In the genomic region with DNA sequence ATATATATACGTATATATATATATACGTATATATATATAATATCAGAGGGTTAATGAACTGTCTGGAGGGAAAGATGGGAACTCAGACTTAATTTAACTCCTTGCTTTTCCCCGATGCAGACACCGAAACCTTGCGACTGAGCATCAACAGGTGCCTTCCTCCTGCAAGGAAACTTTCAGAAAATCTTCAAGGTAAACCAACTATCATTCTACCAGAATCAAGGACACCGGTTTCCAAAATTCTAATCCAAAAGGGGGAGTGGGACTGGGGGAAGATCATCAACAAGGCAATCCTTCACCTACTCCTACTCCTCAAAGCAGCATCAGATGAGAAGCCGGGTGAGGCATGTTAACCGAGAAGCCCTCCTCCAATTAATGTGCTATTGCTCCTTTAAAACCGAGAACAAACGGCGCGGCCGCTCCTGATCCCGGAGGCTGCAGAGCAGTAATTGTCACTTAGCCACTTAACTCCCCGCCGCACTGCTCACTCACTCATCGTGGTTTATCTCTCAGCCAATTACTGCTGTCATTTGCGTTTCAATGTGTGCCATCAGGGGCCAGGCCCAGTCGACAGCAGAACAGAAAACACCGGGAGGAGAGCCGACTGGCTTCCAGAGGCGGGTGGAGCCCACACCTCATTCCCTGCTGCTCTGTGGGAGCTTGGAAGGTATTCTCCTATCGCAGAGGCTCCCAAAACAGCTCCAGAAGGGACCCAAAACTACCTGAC, we compare ENCODE assay signal across 1 cellular context.
TF ChIP-seq lines count a peak whose summit lies in the region.

No MANE protein-coding gene starts in this region.

TF ChIP-seq in HCT116, 20 proteins besides CTCF, POLR2A, EP300 and RAD21:
- peak; percentile 12; the same call in 1 of the 2 replicates for TF ChIP-seq SP1 (IDR thresholded peaks at IDR 0.05; ENCODE audit: low read depth)
- no peak for TF ChIP-seq YY1 (IDR thresholded peaks at IDR 0.05; ENCODE audit: extremely low read depth, insufficient replicate concordance, low read depth, low read length)
- TF ChIP-seq ZFX (IDR thresholded peaks at IDR 0.05): no peak
- TF ChIP-seq TCF7L2 (IDR thresholded peaks at IDR 0.05; ENCODE audit: borderline replicate concordance, extremely low read depth, insufficient read depth, insufficient read length): peak; percentile 86
